Comparison of ENCODE assay signal across 1 cellular context in the genomic region with DNA sequence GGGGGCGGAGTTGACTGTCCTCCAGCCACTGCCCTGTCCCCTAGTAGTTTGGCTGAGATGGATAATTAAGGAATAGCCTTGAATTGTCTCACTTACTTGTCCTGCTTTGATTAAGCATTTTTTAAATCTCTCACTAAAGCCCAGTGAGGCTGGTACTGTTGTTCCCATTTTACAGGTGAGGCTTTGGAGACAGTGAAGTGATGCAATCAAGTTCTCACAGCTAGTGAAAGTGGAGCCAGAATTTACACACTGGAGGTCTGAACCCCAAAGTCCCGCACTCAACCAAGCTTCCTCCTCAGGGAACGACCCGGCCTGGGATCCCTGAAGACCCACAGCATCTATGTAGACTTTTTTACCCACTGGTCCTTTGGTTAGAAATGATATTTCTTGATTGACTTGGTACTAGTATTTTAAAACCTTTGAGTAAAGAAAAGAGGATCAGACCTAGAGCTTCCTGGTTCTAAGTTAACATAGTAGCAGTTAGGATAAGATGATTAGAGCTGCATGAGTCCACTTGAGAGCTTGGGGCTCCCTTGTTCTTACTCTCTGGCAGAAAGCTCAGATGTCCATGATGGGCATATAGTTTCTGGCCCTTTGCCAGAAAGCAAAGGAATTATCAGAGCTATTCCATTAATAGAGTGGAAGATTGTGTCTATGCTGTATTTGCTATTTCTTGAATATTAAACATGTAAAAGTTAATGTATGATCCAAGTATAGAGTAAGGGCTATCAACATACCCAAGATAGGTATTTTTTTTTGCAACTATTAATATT.
TF ChIP-seq lines count a peak whose summit lies in the region.

No MANE protein-coding gene starts in this region.

TF ChIP-seq in HepG2, 621 proteins besides CTCF, POLR2A, EP300 and RAD21 (continued from another document):
- TF ChIP-seq, protein P1, sequence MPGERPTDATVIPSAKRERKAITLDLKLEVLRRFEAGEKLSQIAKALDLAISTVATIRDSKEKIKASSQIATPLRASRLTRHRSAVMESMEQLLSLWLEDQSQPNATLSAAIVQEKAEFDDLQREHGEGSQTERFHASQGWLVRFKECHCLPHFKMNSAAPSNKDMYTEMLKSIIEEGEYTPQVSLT (CRISPR knock-in tag; IDR thresholded peaks at IDR 0.05; ENCODE audit: borderline replicate concordance, low read depth), result no peak
- peak; percentile 43; the same call in 1 of the 2 replicates for TF ChIP-seq CEBPB (IDR thresholded peaks at IDR 0.05; ENCODE audit: borderline replicate concordance, low read depth, low read length)
- TF ChIP-seq TMF1 (CRISPR knock-in tag; IDR thresholded peaks at IDR 0.05; ENCODE audit: low read depth), result no peak
